8 cellular contexts compared by ENCODE assay signal in the genomic region with DNA sequence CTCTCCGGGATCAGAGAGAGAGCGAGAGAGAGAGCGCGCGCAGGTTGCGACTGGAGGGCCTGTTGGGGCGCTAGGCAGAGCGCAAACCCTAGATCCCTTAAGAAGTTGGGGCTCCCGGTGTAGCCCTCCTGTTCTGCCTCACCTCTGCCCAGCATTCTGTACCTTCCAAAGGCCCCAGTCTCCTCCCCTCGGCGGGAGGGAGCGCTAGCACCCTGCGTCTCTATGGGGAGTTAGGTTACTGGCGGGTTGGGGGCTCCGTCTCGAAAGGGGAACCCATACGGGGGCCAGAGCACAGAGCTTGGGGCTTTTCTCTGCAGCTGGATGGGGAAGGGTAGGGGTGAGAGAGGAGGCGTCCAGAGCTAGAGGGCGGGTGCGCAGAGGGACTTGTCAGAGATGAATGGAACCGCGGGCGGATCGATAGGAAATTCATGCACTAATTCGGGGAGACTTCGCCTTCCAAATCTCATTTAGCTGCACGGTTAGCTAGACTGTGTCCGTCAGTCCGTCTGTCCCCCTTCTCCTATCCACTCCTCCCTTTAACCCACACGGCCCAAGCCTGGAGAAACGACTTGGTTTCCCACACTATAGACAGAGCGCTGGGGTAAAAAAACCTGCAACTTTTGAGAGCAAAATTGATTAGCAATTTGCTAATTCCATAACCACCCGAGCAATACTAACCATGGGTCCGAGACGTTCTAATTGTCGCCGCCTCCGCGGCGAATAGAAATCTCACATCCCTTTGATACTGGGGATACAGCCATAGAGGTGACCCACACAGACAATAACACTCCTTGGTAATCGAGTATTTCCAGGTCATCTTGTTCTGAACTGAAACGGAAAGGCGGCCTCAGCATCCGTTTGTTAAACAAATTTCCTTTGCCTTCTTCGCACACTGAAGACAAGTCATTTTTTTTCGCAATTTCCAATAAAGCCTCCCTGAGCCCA. TPM values are rescaled to one million over a fixed set of nuclear protein-coding genes. Genes with fewer than 3 reads are reported as not detected.
DNase-seq lines count a peak whose midpoint lies in the region; ATAC-seq and TF ChIP-seq lines count a peak whose summit lies in the region.

No MANE protein-coding gene starts in this region.

- TF ChIP-seq CTCF in cardiac muscle cell (IDR thresholded peaks at IDR 0.05; ENCODE audit: low read depth, low read length) (no peak), epithelial cell of esophagus (IDR thresholded peaks at IDR 0.05; ENCODE audit: insufficient read depth, low read depth, low read length, missing control alignments) (no peak), GM20000 (IDR thresholded peaks at IDR 0.05; ENCODE audit: extremely low read depth, missing control alignments) (no peak)

- no peak overlapping the region for H3K27ac ChIP-seq in cardiac muscle cell
- peak overlapping the region; percentile 90 for H3K27ac ChIP-seq in rectal smooth muscle tissue (ENCODE audit: low read depth, low read length)

- no peaks in the 10 kb centered on the region for H3K9me3 ChIP-seq in cardiac muscle cell (ENCODE audit: low read depth)

- peaks cover 97% of the 10 kb centered on the region for H3K27me3 ChIP-seq in cardiac muscle cell
- no peaks in the 10 kb centered on the region for H3K27me3 ChIP-seq in rectal smooth muscle tissue (ENCODE audit: control insufficient read depth, insufficient read depth, low read length)

- ATAC-seq in Right ventricle myocardium superior (ENCODE audit: poor library complexity), result no peak

- DNase-seq in cardiac muscle cell (ENCODE audit: low read depth in 1 of 2, low spot score in 1 of 2), result no peak
- DNase-seq in Right ventricle myocardium superior, result no peak
- peak; percentile 82 for DNase-seq in NCI-H774 (lab: John Stamatoyannopoulos, UW)
- no peak for DNase-seq in epithelial cell of esophagus (ENCODE audit: low read depth)
- DNase-seq in EL, result no peak
- DNase-seq in GM20000 (ENCODE audit: low spot score), result no peak
- DNase-seq in activated gamma-delta T cell (lab: John Stamatoyannopoulos, UW), result no peak

- intact Hi-C loops in Right ventricle myocardium superior (cut with DNase I), result no loop called here

- H3K9ac ChIP-seq in rectal smooth muscle tissue (ENCODE audit: low read length), result peak overlapping the region; percentile 49

- no peaks in the 10 kb centered on the region for H3K4me1 ChIP-seq in cardiac muscle cell (ENCODE audit: low read depth)
- peaks cover 38% of the 10 kb centered on the region for H3K4me1 ChIP-seq in rectal smooth muscle tissue (ENCODE audit: control insufficient read depth, insufficient read depth, low read length)

- no peaks in the 10 kb centered on the region for H3K36me3 ChIP-seq in cardiac muscle cell
- no peaks in the 10 kb centered on the region for H3K36me3 ChIP-seq in rectal smooth muscle tissue (ENCODE audit: control insufficient read depth, insufficient read depth, low read length)

- H3K4me3 ChIP-seq in cardiac muscle cell, result peak overlapping the region; percentile 44
- peak overlapping the region; percentile 16 for H3K4me3 ChIP-seq in epithelial cell of esophagus (ENCODE audit: low read length)
- H3K4me3 ChIP-seq in rectal smooth muscle tissue (ENCODE audit: low read length), result peak overlapping the region; percentile 81

RNA-seq across cellular contexts. Expression of a gene that starts 0.7 kb away (rescaled TPM):
- total RNA-seq in cardiac muscle cell (12.2 and 12.5 TPM in 2 replicates), Right ventricle myocardium superior (0.75 TPM)
- polyA plus RNA-seq in cardiac muscle cell, result 5.4 TPM in 2 replicates

RNA-seq across cellular contexts. Expression of a gene that starts 11.2 kb away (rescaled TPM):
- 37.7 and 42.4 TPM in 2 replicates for total RNA-seq in cardiac muscle cell
- 24.7 and 24.9 TPM in 2 replicates for polyA plus RNA-seq in cardiac muscle cell
- total RNA-seq in Right ventricle myocardium superior, result 1.6 TPM

RNA-seq across cellular contexts. Expression of a gene that starts 14.7 kb away (rescaled TPM):
- total RNA-seq in cardiac muscle cell, result 0.24 TPM in 1 of 2 replicates, not detected in the other
- polyA plus RNA-seq in cardiac muscle cell, result 0.46 and 1.9 TPM in 2 replicates
- 0.13 TPM for total RNA-seq in Right ventricle myocardium superior

RNA-seq across cellular contexts. Expression of a gene that starts 25.9 kb away (rescaled TPM):
- total RNA-seq in cardiac muscle cell (0.12 TPM in 1 of 2 replicates, not detected in the other), Right ventricle myocardium superior (0.78 TPM)
- polyA plus RNA-seq in cardiac muscle cell, result not detected in 2 replicates

RNA-seq across cellular contexts. Expression of a gene that starts 31.9 kb away (rescaled TPM):
- total RNA-seq in cardiac muscle cell (not detected in 2 replicates), Right ventricle myocardium superior (0.22 TPM)
- 0.81 TPM in 1 of 2 replicates, not detected in the other for polyA plus RNA-seq in cardiac muscle cell

Comparison
In these comparisons a context has a peak if more than half of its experiments do, and no peak if none do; other contexts are left out.
1. RNA of a gene that starts 11.2 kb away (total RNA-seq): 37.7 to 42.4 TPM in cardiac muscle cell; 1.6 TPM in Right ventricle myocardium superior (single experiment); every median in the first group is over 10 times any median in the second.
2. H3K4me3 ChIP-seq: peak in every context shown above with its lines; median percentile 81 in rectal smooth muscle tissue; 44 in cardiac muscle cell; 16 in epithelial cell of esophagus.